Comparison of ENCODE assay signal across 22 cellular contexts in the genomic region with DNA sequence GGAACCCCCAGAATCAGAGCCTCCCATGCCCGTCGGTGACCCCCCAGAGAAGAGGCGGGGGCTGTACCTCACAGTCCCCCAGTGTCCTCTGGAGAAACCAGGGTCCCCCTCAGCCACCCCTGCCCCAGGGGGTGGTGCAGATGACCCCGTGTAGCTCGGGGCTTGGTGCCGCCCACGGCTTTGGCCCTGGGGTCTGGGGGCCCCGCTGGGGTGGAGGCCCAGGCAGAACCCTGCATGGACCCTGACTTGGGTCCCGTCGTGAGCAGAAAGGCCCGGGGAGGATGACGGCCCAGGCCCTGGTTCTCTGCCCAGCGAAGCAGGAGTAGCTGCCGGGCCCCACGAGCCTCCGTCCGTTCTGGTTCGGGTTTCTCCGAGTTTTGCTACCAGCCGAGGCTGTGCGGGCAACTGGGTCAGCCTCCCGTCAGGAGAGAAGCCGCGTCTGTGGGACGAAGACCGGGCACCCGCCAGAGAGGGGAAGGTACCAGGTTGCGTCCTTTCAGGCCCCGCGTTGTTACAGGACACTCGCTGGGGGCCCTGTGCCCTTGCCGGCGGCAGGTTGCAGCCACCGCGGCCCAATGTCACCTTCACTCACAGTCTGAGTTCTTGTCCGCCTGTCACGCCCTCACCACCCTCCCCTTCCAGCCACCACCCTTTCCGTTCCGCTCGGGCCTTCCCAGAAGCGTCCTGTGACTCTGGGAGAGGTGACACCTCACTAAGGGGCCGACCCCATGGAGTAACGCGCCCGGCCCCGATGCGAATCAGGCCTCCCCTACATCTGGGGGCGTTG. TPM values are rescaled to one million over a fixed set of nuclear protein-coding genes. Genes with fewer than 3 reads are reported as not detected.
DNase-seq lines count a peak whose midpoint lies in the region; ATAC-seq, FAIRE-seq and TF ChIP-seq lines count a peak whose summit lies in the region.
"Had no signal": no experiment of that assay in that cellular context is flagged by ENCODE, and none has a peak within 500 bp of the region (broad histone marks: within the 10 kb centered on the region; RNA-seq: fewer than 3 reads in every experiment).

No MANE protein-coding gene starts in this region.

- H3K4me3 Mint-ChIP-seq in endothelial cell (ENCODE audit: unreplicated experiment), result peak overlapping the region; percentile 38
- H3K4me3 Mint-ChIP-seq: CD14-positive monocyte; CD4-positive, alpha-beta memory T cell had no signal

- peaks cover 7% of the 10 kb centered on the region for H3K27me3 Mint-ChIP-seq in endothelial cell (ENCODE audit: unreplicated experiment)

- WGBS in sigmoid colon, 2 donors, result 67 to 86% methylated on average over 48 of the region's 48 CpGs

- peak overlapping the region; percentile 11 to 43 (median 30) for H3K27ac ChIP-seq in sigmoid colon
- H3K27ac ChIP-seq: BLaER1, GM23248, HL-60 had no signal

- TF ChIP-seq EP300 in sigmoid colon (IDR thresholded peaks at IDR 0.05), result no peak

- H3K4me1 Mint-ChIP-seq in endothelial cell (ENCODE audit: unreplicated experiment), result no peaks in the 10 kb centered on the region
- H3K4me1 Mint-ChIP-seq: CD14-positive monocyte; CD4-positive, alpha-beta memory T cell had no signal

- H3K9me3 ChIP-seq in sigmoid colon, result no peaks in the 10 kb centered on the region
- H3K9me3 ChIP-seq: BLaER1 had no signal

- H3K36me3 ChIP-seq in sigmoid colon, result peaks cover 33 to 57% (median 49%) of the 10 kb centered on the region in 4 donors

- TF ChIP-seq POLR2A in sigmoid colon (IDR thresholded peaks at IDR 0.05), result no peak
- TF ChIP-seq POLR2A in H54 (IDR thresholded peaks at IDR 0.05; ENCODE audit: low read depth, low read length), result no peak

- H3K27me3 ChIP-seq in sigmoid colon, result no peaks in the 10 kb centered on the region
- H3K27me3 ChIP-seq: BLaER1 had no signal

- intact Hi-C loops in left ventricle myocardium superior (cut with micrococcal nuclease) (no loop called here), cardiac septum (cut with DNase I) (no loop called here), left colon (cut with DNase I, micrococcal nuclease) (no loop called here), sigmoid colon (cut with DNase I) (no loop called here)

- no peaks in the 10 kb centered on the region for H3K36me3 Mint-ChIP-seq in endothelial cell (ENCODE audit: low read depth, unreplicated experiment)
- H3K36me3 Mint-ChIP-seq: CD14-positive monocyte; CD4-positive, alpha-beta memory T cell had no signal

- peaks cover 0 to 24% (median 10%) of the 10 kb centered on the region in 4 donors for H3K4me1 ChIP-seq in sigmoid colon

- H3K27ac Mint-ChIP-seq in endothelial cell (ENCODE audit: unreplicated experiment), result no peak overlapping the region
- H3K27ac Mint-ChIP-seq: CD14-positive monocyte had no signal

- H3K4me3 ChIP-seq in sigmoid colon, result no peak overlapping the region
- H3K4me3 ChIP-seq: BLaER1, GM23248 had no signal

- FAIRE-seq in H54 (lab: Jason Lieb, UNC), result no peak
- FAIRE-seq: GM19239 had no signal

- no peaks in the 10 kb centered on the region for H3K9me3 Mint-ChIP-seq in endothelial cell (ENCODE audit: unreplicated experiment)
- H3K9me3 Mint-ChIP-seq: CD4-positive, alpha-beta memory T cell had no signal

- TF ChIP-seq CTCF in endothelial cell (IDR thresholded peaks at IDR 0.05; ENCODE audit: unreplicated experiment) (no peak), sigmoid colon (IDR thresholded peaks at IDR 0.05) (no peak)

- no peak for DNase-seq in left ventricle myocardium superior
- DNase-seq in cardiac septum (ENCODE audit: low spot score), result no peak
- DNase-seq in endothelial cell (ENCODE audit: low spot score), result no peak
- peak in 1 of 2 donors; percentile 61 for DNase-seq in left colon
- DNase-seq in sigmoid colon, result no peak
- no peak for DNase-seq in NCI-H82 (lab: John Stamatoyannopoulos, UW)
- DNase-seq in H54 (ENCODE audit: insufficient read length, low spot score), result no peak
- DNase-seq: 8988T, DMS79 treated with DMSO at 0.1 percent for 48 hours, GF-D8, GM23248, HCEC 1CT had no signal

- ATAC-seq in left ventricle myocardium superior (peak; percentile 11), left colon (peak; percentile 40), GM19035 (IDR thresholded peaks at IDR 0.05; ENCODE audit: unreplicated experiment) (no peak)

RNA-seq across cellular contexts. Expression of a gene that starts 4.0 kb away (rescaled TPM):
- not detected for total RNA-seq in left ventricle myocardium superior
- not detected for total RNA-seq in cardiac septum
- not detected for total RNA-seq in endothelial cell (ENCODE audit: unreplicated experiment)
- total RNA-seq in left colon, result 100 to 1,000 TPM in 1 of 2 donors, 10 to 100 TPM in 1; 60.7 to 124 TPM
- total RNA-seq in sigmoid colon, result 1 to 10 TPM in 1 of 4 donors, not detected in 3; 1.4 TPM
- polyA plus RNA-seq in sigmoid colon, result 10 to 100 TPM; 21.5 to 73.9 (median 59.9) TPM
- total RNA-seq: A673; CD4-positive, alpha-beta memory T cell; GM23248; HT1080 had no signal
- polyA plus RNA-seq: AG04450; CD14-positive monocyte; CD4-positive, alpha-beta memory T cell; GM23248 had no signal

RNA-seq across cellular contexts. Expression of a gene that starts 8.9 kb away (rescaled TPM):
- total RNA-seq in left ventricle myocardium superior, result 7.3 TPM
- 5.5 TPM for total RNA-seq in cardiac septum
- total RNA-seq in endothelial cell (ENCODE audit: unreplicated experiment), result not detected
- 10 to 100 TPM in 1 of 2 donors, 1 to 10 TPM in 1; 6.4 to 18.6 TPM for total RNA-seq in left colon
- total RNA-seq in sigmoid colon, result 100 to 1,000 TPM in 1 of 4 donors, 10 to 100 TPM in 3; 12.2 to 182 (median 17.6) TPM
- 10 to 100 TPM in 2 of 3 donors, 1 to 10 TPM in 1; 7.9 to 27.6 (median 11.0) TPM for polyA plus RNA-seq in sigmoid colon
- total RNA-seq: CD4-positive, alpha-beta memory T cell; GM23248; HT1080 had no signal
- polyA plus RNA-seq: AG04450; CD14-positive monocyte; CD4-positive, alpha-beta memory T cell; GM23248 had no signal

RNA-seq across cellular contexts. Expression of a gene that starts 19.5 kb away (rescaled TPM):
- total RNA-seq in left ventricle myocardium superior (4.3 TPM), cardiac septum (4.1 TPM), endothelial cell (ENCODE audit: unreplicated experiment) (not detected), left colon (10 to 100 TPM in 1 of 2 donors, 1 to 10 TPM in 1; 5.7 to 49.9 TPM), sigmoid colon (100 to 1,000 TPM in 1 of 4 donors, 10 to 100 TPM in 3; 10.2 to 118 (median 17.3) TPM)
- polyA plus RNA-seq in sigmoid colon, result 10 to 100 TPM in 1 of 3 donors, 1 to 10 TPM in 2; 5.1 to 25.2 (median 8.9) TPM
- total RNA-seq: CD4-positive, alpha-beta memory T cell; GM23248; H4; HT1080 had no signal
- polyA plus RNA-seq: AG04450; CD14-positive monocyte; CD4-positive, alpha-beta memory T cell; GM23248 had no signal

RNA-seq across cellular contexts. Expression of a gene that starts 34.8 kb away (rescaled TPM):
- total RNA-seq in left ventricle myocardium superior (0.50 TPM), cardiac septum (not detected), endothelial cell (ENCODE audit: unreplicated experiment) (not detected), left colon (1 to 10 TPM in 1 of 2 donors, under 1 TPM in 1; 0.18 to 2.8 TPM), sigmoid colon (1 to 10 TPM in 1 of 4 donors, not detected in 3; 5.3 TPM)
- 1 to 10 TPM in 1 of 3 donors, under 1 TPM in 1, not detected in 1; 0.71 to 1.2 TPM for polyA plus RNA-seq in sigmoid colon
- total RNA-seq: CD4-positive, alpha-beta memory T cell; GM23248; H4; HT1080 had no signal
- polyA plus RNA-seq: AG04450; CD14-positive monocyte; CD4-positive, alpha-beta memory T cell; GM23248 had no signal

Comparison
In these comparisons a context has a peak if more than half of its experiments do, and no peak if none do; other contexts are left out.
1. RNA of a gene that starts 4.0 kb away (total RNA-seq): 60.7 to 124 TPM in left colon; 1.4 TPM in sigmoid colon, not detected in left ventricle myocardium superior (single experiment), not detected in cardiac septum (single experiment) and not detected in endothelial cell (single experiment); every median in the first group is over 10 times any median in the second.